25 cellular contexts compared by ENCODE assay signal in genomic region chr4:51930557-51930956, GRCh38.
DNase-seq lines count a peak whose midpoint lies in the region; ATAC-seq and TF ChIP-seq lines count a peak whose summit lies in the region.
"Had no signal": no experiment of that assay in that cellular context is flagged by ENCODE, and none has a peak within 500 bp of the region (broad histone marks: within the 10 kb centered on the region; RNA-seq: fewer than 3 reads in every experiment).

No MANE protein-coding gene starts in this region.

- H3K27me3 Mint-ChIP-seq in chondrocyte (ENCODE audit: low read depth): peaks cover 9% of the 10 kb centered on the region
- peaks cover 25% of the 10 kb centered on the region for H3K27me3 Mint-ChIP-seq in CD4-positive, alpha-beta T cell

- ATAC-seq in sciatic nerve (peak; percentile 80), body of pancreas (no peak), HG02642 (IDR thresholded peaks at IDR 0.05; ENCODE audit: poor library complexity, unreplicated experiment) (no peak)
- ATAC-seq in CD4-positive, alpha-beta T cell (ENCODE audit: poor library complexity): no peak
- ATAC-seq: HCT116 had no signal

- TF ChIP-seq CTCF in chondrocyte (IDR thresholded peaks at IDR 0.05): no peak
- no peak for TF ChIP-seq CTCF in fibroblast of the aortic adventitia (IDR thresholded peaks at IDR 0.05; ENCODE audit: insufficient read depth, low read length)
- no peak for TF ChIP-seq CTCF in body of pancreas (IDR thresholded peaks at IDR 0.05)
- TF ChIP-seq CTCF in CD4-positive, alpha-beta T cell (IDR thresholded peaks at IDR 0.05): no peak

- H3K4me1 Mint-ChIP-seq in chondrocyte (ENCODE audit: low read depth): peaks cover 30% of the 10 kb centered on the region
- no peaks in the 10 kb centered on the region for H3K4me1 Mint-ChIP-seq in CD4-positive, alpha-beta T cell (ENCODE audit: low read depth)
- H3K4me1 Mint-ChIP-seq: CD4-positive, alpha-beta memory T cell had no signal

- H3K4me3 ChIP-seq in adipocyte (ENCODE audit: low read length) (no peak overlapping the region), fibroblast of the aortic adventitia (ENCODE audit: low read depth, low read length) (no peak overlapping the region), body of pancreas (no peak overlapping the region)
- H3K4me3 ChIP-seq: BLaER1, SK-N-MC had no signal

- H3K4me1 ChIP-seq in adipocyte (ENCODE audit: control insufficient read depth, insufficient read depth, low read length) (peaks cover 6% of the 10 kb centered on the region), body of pancreas (no peaks in the 10 kb centered on the region)
- H3K4me1 ChIP-seq: Caco-2 had no signal

- H3K4me3 Mint-ChIP-seq in chondrocyte (ENCODE audit: unreplicated experiment): no peak overlapping the region
- H3K4me3 Mint-ChIP-seq in CD4-positive, alpha-beta T cell: no peak overlapping the region
- H3K4me3 Mint-ChIP-seq: CD4-positive, alpha-beta memory T cell had no signal

- CTCF ChIA-PET in CD4-positive, alpha-beta T cell (lab: Charles Lee): no interaction called here

- H3K27ac Mint-ChIP-seq in chondrocyte (ENCODE audit: unreplicated experiment): peak overlapping the region; percentile 42
- no peak overlapping the region for H3K27ac Mint-ChIP-seq in CD4-positive, alpha-beta T cell
- H3K27ac Mint-ChIP-seq: CD4-positive, alpha-beta memory T cell had no signal

- H3K27me3 ChIP-seq in adipocyte (replicated peaks; ENCODE audit: control insufficient read depth, insufficient read depth, low read length) (peaks cover 5% of the 10 kb centered on the region), body of pancreas (no peaks in the 10 kb centered on the region)
- no peaks in the 10 kb centered on the region for H3K27me3 ChIP-seq in CD4-positive, alpha-beta T cell (ENCODE audit: control insufficient read depth, insufficient read depth, low read length)
- H3K27me3 ChIP-seq: BLaER1 had no signal

- TF ChIP-seq POLR2A in body of pancreas (IDR thresholded peaks at IDR 0.05): no peak

- 79 to 88% methylated on average over 1 of the region's 1 CpG for WGBS in body of pancreas, 2 donors

- no peaks in the 10 kb centered on the region for H3K9me3 ChIP-seq in adipocyte (ENCODE audit: control insufficient read depth, low read length)
- H3K9me3 ChIP-seq in body of pancreas: no peaks in the 10 kb centered on the region
- H3K9me3 ChIP-seq in CD4-positive, alpha-beta T cell (ENCODE audit: control insufficient read depth, low read length): no peaks in the 10 kb centered on the region
- H3K9me3 ChIP-seq: BLaER1, Caco-2 had no signal

- H3K36me3 Mint-ChIP-seq in chondrocyte (ENCODE audit: low read depth): no peaks in the 10 kb centered on the region
- no peaks in the 10 kb centered on the region for H3K36me3 Mint-ChIP-seq in CD4-positive, alpha-beta T cell (ENCODE audit: low read depth)
- H3K36me3 Mint-ChIP-seq: CD4-positive, alpha-beta memory T cell had no signal

- no peak overlapping the region for H3K27ac ChIP-seq in body of pancreas
- no peak overlapping the region for H3K27ac ChIP-seq in CD4-positive, alpha-beta T cell (ENCODE audit: low read depth, low read length)
- H3K27ac ChIP-seq: BLaER1, KMS-11, RWPE1, SK-N-MC had no signal

- DNase-seq in adipocyte (ENCODE audit: low read depth) (peak; percentile 35), chondrocyte (ENCODE audit: low spot score) (no peak), fibroblast of the aortic adventitia (ENCODE audit: low read depth) (peak; percentile 41), sciatic nerve (ENCODE audit: low spot score) (no peak), body of pancreas (no peak)
- DNase-seq in effector CD4-positive, alpha-beta T cell: no peak
- no peak for DNase-seq in CD4-positive, alpha-beta T cell
- DNase-seq: Caco-2; CD4-positive, alpha-beta memory T cell; DMS 273 treated with DMSO at 0.1 percent for 48 hours; DND-41; GOT3; IMR-90; MV-4-11; NCI-H187; NCI-H2227 treated with DMSO at 0.1 percent for 48 hours; NCI-H510A; NCI-H748 treated with DMSO at 0.1 percent for 48 hours; SHP77 treated with DMSO at 0.1 percent for 48 hours had no signal

- POLR2A ChIA-PET in CD4-positive, alpha-beta T cell (lab: Charles Lee): no interaction called here

- no peaks in the 10 kb centered on the region for H3K9me3 Mint-ChIP-seq in chondrocyte (ENCODE audit: low read depth)
- no peaks in the 10 kb centered on the region for H3K9me3 Mint-ChIP-seq in CD4-positive, alpha-beta T cell

- intact Hi-C loops in sciatic nerve (cut with DNase I) (no loop called here), body of pancreas (cut with DNase I) (no loop called here)
- intact Hi-C loops in CD4-positive, alpha-beta T cell (cut with DNase I, micrococcal nuclease): no loop called here

- H3K9ac ChIP-seq in adipocyte (ENCODE audit: low read length): no peak overlapping the region
- H3K9ac ChIP-seq: BLaER1, KMS-11 had no signal

- no peaks in the 10 kb centered on the region for H3K36me3 ChIP-seq in adipocyte (ENCODE audit: control insufficient read depth, insufficient read depth, low read length, severe bottlenecking)
- H3K36me3 ChIP-seq in body of pancreas (replicated peaks in 1 of 2; ENCODE audit: insufficient read depth in 1 of 2, low read depth in 2 of 2): no peaks in the 10 kb centered on the region
- H3K36me3 ChIP-seq: BLaER1 had no signal

Comparison
In these comparisons a context has a peak if more than half of its experiments do, and no peak if none do; other contexts are left out.
1. DNase-seq: peak in adipocyte (single experiment) and fibroblast of the aortic adventitia (single experiment); none in chondrocyte (single experiment), sciatic nerve (single experiment), body of pancreas (0 of 4), effector CD4-positive, alpha-beta T cell (single experiment) and CD4-positive, alpha-beta T cell (0 of 10).